In genomic region chr10:5096108-5096507, GRCh38 we compare ENCODE assay signal across 18 cellular contexts. TPM values are rescaled to one million over a fixed set of nuclear protein-coding genes. Genes with fewer than 3 reads are reported as not detected.
A peak's percentile ranks its signal among the peaks of the same experiment; 100 is the strongest.
DNase-seq lines count a peak whose midpoint lies in the region; ATAC-seq, FAIRE-seq and TF ChIP-seq lines count a peak whose summit lies in the region.
"Had no signal": no experiment of that assay in that cellular context is flagged by ENCODE, and none has a peak within 500 bp of the region (broad histone marks: within the 10 kb centered on the region; RNA-seq: fewer than 3 reads in every experiment).

No MANE protein-coding gene starts in this region.

- intact Hi-C loops in MCF 10A (cut with micrococcal nuclease), result no loop called here
- intact Hi-C loops in kidney (cut with DNase I), result no loop called here
- intact Hi-C loops in mucosa of descending colon (cut with DNase I, micrococcal nuclease), result loop anchor here (10.0 kb wide), 2 partner anchors 71 to 241 kb away; no protein-coding TSS in a partner anchor

- POLR2A ChIA-PET in MCF 10A (lab: Yijun Ruan, JAX) (interaction anchor here (0.6 to 2.2 kb wide), 5 partner anchors 12 to 1381 kb away, joined by 3 to 4 read pairs (median 4); partner anchors contain the start of gene AKR1C1), HEK293T (lab: Yijun Ruan, JAX) (no interaction called here)

- H3K27ac Mint-ChIP-seq in MCF 10A (ENCODE audit: low read depth, unreplicated experiment) (no peak overlapping the region), endothelial cell (ENCODE audit: unreplicated experiment) (no peak overlapping the region)
- H3K27ac Mint-ChIP-seq: activated naive CD8-positive, alpha-beta T cell treated with anti-CD3 and anti-CD28 coated beads for 36 hours; activated T-helper 1 cell treated with anti-CD3 and anti-CD28 coated beads, Interleukin-12 subunit alpha, Interleukin-12 subunit beta, Interleukin-2, Interleukin-4 antibody, amounts not matched to agents 30 ng/mL and 10 ng/mL and 1 ng/mL, durations not matched to agents 14 hours and 24 hours and 36 hours; CD8-positive, alpha-beta T cell had no signal

- H3K9ac ChIP-seq in kidney (ENCODE audit: low read length in 2 of 2) (no peak overlapping the region), rectal smooth muscle tissue (ENCODE audit: low read length) (no peak overlapping the region)

- H3K4me1 ChIP-seq in kidney (ENCODE audit: control insufficient read depth in 1 of 2, insufficient read depth in 1 of 2, low read depth in 1 of 2, low read length in 2 of 2) (no peaks in the 10 kb centered on the region), rectal smooth muscle tissue (ENCODE audit: control insufficient read depth, insufficient read depth, low read length) (no peaks in the 10 kb centered on the region), mucosa of descending colon (ENCODE audit: low read depth) (peaks cover 5% of the 10 kb centered on the region)

- H3K4me1 Mint-ChIP-seq in MCF 10A (ENCODE audit: insufficient read depth, unreplicated experiment) (peaks cover 5% of the 10 kb centered on the region), endothelial cell (ENCODE audit: unreplicated experiment) (no peaks in the 10 kb centered on the region)

- ATAC-seq in mucosa of descending colon (no peak), HG03045 (IDR thresholded peaks at IDR 0.05; ENCODE audit: unreplicated experiment) (no peak)
- ATAC-seq: activated CD4-positive, CD25-positive, alpha-beta regulatory T cell treated with anti-CD3 and anti-CD28 coated beads, Interleukin-2, amount 50 U/mL, for 24 hours; CD8-positive, alpha-beta T cell; Panc1 had no signal

- H3K9me3 Mint-ChIP-seq in MCF 10A (ENCODE audit: unreplicated experiment), result no peaks in the 10 kb centered on the region
- no peaks in the 10 kb centered on the region for H3K9me3 Mint-ChIP-seq in endothelial cell (ENCODE audit: unreplicated experiment)
- H3K9me3 Mint-ChIP-seq: activated T-helper 1 cell treated with anti-CD3 and anti-CD28 coated beads, Interleukin-12 subunit alpha, Interleukin-12 subunit beta, Interleukin-2, Interleukin-4 antibody, amounts not matched to agents 30 ng/mL and 10 ng/mL and 1 ng/mL, durations not matched to agents 14 hours and 24 hours and 36 hours; CD8-positive, alpha-beta T cell had no signal

- CTCF ChIA-PET in MCF 10A (lab: Yijun Ruan, JAX) (interaction anchor here (0.6 to 3.1 kb wide), 6 partner anchors 114 to 280 kb away, joined by 3 to 22 read pairs (median 6); no protein-coding TSS in a partner anchor), HEK293T (lab: Yijun Ruan, JAX) (no interaction called here)

- TF ChIP-seq CTCF in 22Rv1 (IDR thresholded peaks at IDR 0.05), result no peak
- no peak for TF ChIP-seq CTCF in MCF 10A (IDR thresholded peaks at IDR 0.05; ENCODE audit: unreplicated experiment)
- TF ChIP-seq CTCF in kidney (IDR thresholded peaks at IDR 0.05; ENCODE audit: borderline replicate concordance, extremely low read depth, insufficient read depth), result no peak
- no peak for TF ChIP-seq CTCF in mucosa of descending colon (IDR thresholded peaks at IDR 0.05)
- no peak for TF ChIP-seq CTCF in endothelial cell (IDR thresholded peaks at IDR 0.05; ENCODE audit: unreplicated experiment)

- DNase-seq in MCF 10A (ENCODE audit: unreplicated experiment) (no peak), kidney (no peak), mucosa of descending colon (no peak), endothelial cell (ENCODE audit: low spot score) (no peak), HEK293T (ENCODE audit: extremely low spot score) (no peak)
- DNase-seq: activated naive CD8-positive, alpha-beta T cell treated with anti-CD3 and anti-CD28 coated beads for 36 hours; CD8-positive, alpha-beta T cell; DMS79; Kasumi-1; NCI-H748 treated with DMSO at 0.1 percent for 48 hours; stimulated activated CD8-positive, alpha-beta memory T cell treated with anti-CD3 and anti-CD28 coated beads, Interleukin-4, amount 100 ng/mL, for 48 hours; T1000 had no signal

- peaks cover 44% of the 10 kb centered on the region for H3K36me3 Mint-ChIP-seq in MCF 10A (ENCODE audit: insufficient read depth, unreplicated experiment)
- no peaks in the 10 kb centered on the region for H3K36me3 Mint-ChIP-seq in endothelial cell (ENCODE audit: low read depth, unreplicated experiment)
- H3K36me3 Mint-ChIP-seq: activated naive CD8-positive, alpha-beta T cell treated with anti-CD3 and anti-CD28 coated beads for 36 hours had no signal

- peak overlapping the region; percentile 71 for H3K27ac ChIP-seq in 22Rv1
- no peak overlapping the region for H3K27ac ChIP-seq in kidney (ENCODE audit: low read depth in 2 of 2, low read length in 2 of 2)
- H3K27ac ChIP-seq in rectal smooth muscle tissue (ENCODE audit: low read depth, low read length), result no peak overlapping the region

- BruUV-seq in MCF 10A (replicated peaks; lab: Mats Ljungman, UMichigan), result no TSS peak

- FAIRE-seq in kidney (lab: Jason Lieb, UNC), result no peak

- no peaks in the 10 kb centered on the region for H3K27me3 ChIP-seq in rectal smooth muscle tissue (ENCODE audit: control insufficient read depth, insufficient read depth, low read length)

- H3K4me3 Mint-ChIP-seq in MCF 10A (ENCODE audit: unreplicated experiment) (peak overlapping the region; percentile 87), endothelial cell (ENCODE audit: unreplicated experiment) (no peak overlapping the region)
- H3K4me3 Mint-ChIP-seq: activated naive CD8-positive, alpha-beta T cell treated with anti-CD3 and anti-CD28 coated beads for 36 hours; activated T-helper 1 cell treated with anti-CD3 and anti-CD28 coated beads, Interleukin-12 subunit alpha, Interleukin-12 subunit beta, Interleukin-2, Interleukin-4 antibody, amounts not matched to agents 30 ng/mL and 10 ng/mL and 1 ng/mL, durations not matched to agents 14 hours and 24 hours and 36 hours; CD8-positive, alpha-beta T cell had no signal

- H3K36me3 ChIP-seq in kidney (ENCODE audit: control insufficient read depth in 1 of 2, insufficient read depth in 2 of 2, low read length in 2 of 2) (peaks cover 9 to 17% of the 10 kb centered on the region in 2 donors), rectal smooth muscle tissue (ENCODE audit: control insufficient read depth, insufficient read depth, low read length) (no peaks in the 10 kb centered on the region), mucosa of descending colon (ENCODE audit: low read depth) (no peaks in the 10 kb centered on the region)

- H3K9me3 ChIP-seq in kidney (ENCODE audit: control insufficient read depth in 1 of 2, low read length in 2 of 2) (no peaks in the 10 kb centered on the region), mucosa of descending colon (no peaks in the 10 kb centered on the region)

- no peaks in the 10 kb centered on the region for H3K27me3 Mint-ChIP-seq in MCF 10A (ENCODE audit: insufficient read depth, unreplicated experiment)
- H3K27me3 Mint-ChIP-seq in endothelial cell (ENCODE audit: unreplicated experiment), result no peaks in the 10 kb centered on the region

- H3K4me3 ChIP-seq in kidney (ENCODE audit: low read length in 2 of 2) (peak overlapping the region; percentile 83 to 87), rectal smooth muscle tissue (ENCODE audit: low read length) (peak overlapping the region; percentile 0), mucosa of descending colon (no peak overlapping the region)

TF ChIP-seq in HEK293T, 16 proteins besides CTCF, POLR2A, EP300 and RAD21:
- TF ChIP-seq BHLHE40 (IDR thresholded peaks at IDR 0.05; ENCODE audit: borderline replicate concordance) (no peak), FOXA1 (IDR thresholded peaks at IDR 0.05) (no peak), L3MBTL2 (conservative IDR thresholded peaks at IDR 0.05) (no peak), ARNT (IDR thresholded peaks at IDR 0.05) (no peak), ZNF384 (IDR thresholded peaks at IDR 0.05) (no peak), TARDBP (IDR thresholded peaks at IDR 0.05) (no peak)
TF ChIP-seq in HEK293T: peak in this region for 0.

RNA-seq across cellular contexts. Expression of gene AKR1C3, which starts 1.9 kb away (rescaled TPM):
- total RNA-seq in MCF 10A (2022) (22.0 and 22.9 TPM in 2 replicates), kidney (61.8 TPM), mucosa of descending colon (100 to 1,000 TPM; 110 to 384 (median 308) TPM), endothelial cell (ENCODE audit: unreplicated experiment) (2.8 TPM)
- 187 TPM for polyA plus RNA-seq in kidney (ENCODE audit: insufficient read depth, low read depth, low replicate concordance)

Comparison
In these comparisons a context has a peak if more than half of its experiments do, and no peak if none do; other contexts are left out.
1. intact Hi-C loops: an anchor here in mucosa of descending colon (10.0 kb wide); none called in MCF 10A and kidney.